Comparison of ENCODE assay signal across 21 cellular contexts in the genomic region with DNA sequence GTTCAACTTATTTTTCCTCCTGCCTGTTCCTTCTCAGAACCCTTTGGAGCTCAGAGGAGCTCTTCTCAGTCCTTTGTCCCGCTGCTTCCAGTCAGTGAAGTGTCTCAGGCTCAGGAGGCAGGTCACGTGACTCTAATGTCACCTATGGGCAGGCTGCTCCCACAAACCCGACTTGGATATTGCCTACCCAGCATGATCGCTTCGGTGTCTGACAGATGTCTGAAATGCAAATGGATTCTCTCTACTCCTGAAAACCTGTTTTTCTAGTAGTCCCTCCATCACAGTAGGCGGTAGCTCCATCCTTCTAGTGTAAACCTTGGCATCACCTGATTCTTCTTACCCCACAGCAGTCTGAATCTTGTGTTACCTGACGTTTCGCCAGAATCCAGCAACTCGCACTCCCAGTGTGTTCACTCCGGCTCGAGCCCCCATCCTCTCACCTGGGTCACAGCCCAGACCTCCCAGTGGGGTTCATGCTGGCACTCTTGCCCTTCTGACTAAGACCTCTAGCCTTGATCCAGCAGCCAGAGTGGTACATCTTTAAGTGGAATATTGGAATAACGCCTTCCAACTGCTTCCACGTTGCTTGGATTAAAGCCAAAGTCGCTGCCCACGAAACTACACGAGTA. TPM values are rescaled to one million over a fixed set of nuclear protein-coding genes. Genes with fewer than 3 reads are reported as not detected.
DNase-seq lines count a peak whose midpoint lies in the region; ATAC-seq, FAIRE-seq and TF ChIP-seq lines count a peak whose summit lies in the region.
"Had no signal": no experiment of that assay in that cellular context is flagged by ENCODE, and none has a peak within 500 bp of the region (broad histone marks: within the 10 kb centered on the region; RNA-seq: fewer than 3 reads in every experiment).

No MANE protein-coding gene starts in this region.

- H3K36me3 ChIP-seq in H7 (replicated peaks; ENCODE audit: control insufficient read depth, insufficient read depth, low read length) = no peaks in the 10 kb centered on the region
- H3K36me3 ChIP-seq in bronchial epithelial cell (ENCODE audit: control insufficient read depth, insufficient read depth, low read length) = no peaks in the 10 kb centered on the region
- no peaks in the 10 kb centered on the region for H3K36me3 ChIP-seq in osteoblast (ENCODE audit: insufficient read depth, low read length)
- H3K36me3 ChIP-seq: BLaER1, colonic mucosa had no signal

- no peak overlapping the region for H3K4me2 ChIP-seq in osteoblast (ENCODE audit: insufficient read depth, low read length)
- H3K4me2 ChIP-seq: BLaER1 had no signal

- H3K27me3 ChIP-seq in H7 (ENCODE audit: control insufficient read depth, insufficient read depth, low read length) (no peaks in the 10 kb centered on the region), bronchial epithelial cell (ENCODE audit: control insufficient read depth, insufficient read depth, low read length) (no peaks in the 10 kb centered on the region), osteoblast (ENCODE audit: insufficient read depth, low read length) (peaks cover 42% of the 10 kb centered on the region)
- H3K27me3 ChIP-seq: BLaER1, colonic mucosa had no signal

- no peak overlapping the region for H2AFZ ChIP-seq in osteoblast (ENCODE audit: low read length)

- no peak for FAIRE-seq in bronchial epithelial cell (lab: Jason Lieb, UNC)

- DNase-seq in H7 = peak; percentile 88
- peak; percentile 26 for DNase-seq in NCI-H2029 (lab: John Stamatoyannopoulos, UW)
- peak; percentile 60 for DNase-seq in bronchial epithelial cell (ENCODE audit: low read depth)
- DNase-seq in osteoblast (ENCODE audit: insufficient read length, low spot score, missing footprints) = peak; percentile 30
- DNase-seq in dedifferentiated amniotic fluid mesenchymal stem cell (ENCODE audit: extremely low spot score) = no peak
- DNase-seq in GM19240 (ENCODE audit: insufficient read length, low spot score) = no peak
- DNase-seq: activated effector memory CD4-positive, alpha-beta T cell treated with Interleukin-2 at 50 U/mL for 16 hours; aorta; colonic mucosa; erythroblast; head of caudate nucleus; NCI-H1048; NCI-H774; posterior cingulate gyrus; T-cell had no signal

- no peak overlapping the region for H3K27ac ChIP-seq in osteoblast (ENCODE audit: low read depth, low read length)
- H3K27ac ChIP-seq: BLaER1, colonic mucosa had no signal

- H4K20me1 ChIP-seq in osteoblast (ENCODE audit: insufficient read depth, low read length) = no peaks in the 10 kb centered on the region
- H4K20me1 ChIP-seq: BLaER1 had no signal

- TF ChIP-seq CTCF in bronchial epithelial cell (IDR thresholded peaks at IDR 0.05; ENCODE audit: insufficient read depth, low read length, severe bottlenecking) (no peak), osteoblast (IDR thresholded peaks at IDR 0.05; ENCODE audit: extremely low read depth, low read depth, low read length) (no peak)

- no peaks in the 10 kb centered on the region for H3K9me3 ChIP-seq in osteoblast (ENCODE audit: low read depth, low read length)
- H3K9me3 ChIP-seq: BLaER1, colonic mucosa had no signal

- H3K4me3 ChIP-seq in H7 (ENCODE audit: insufficient read depth, low read depth, low read length) (no peak overlapping the region), bronchial epithelial cell (ENCODE audit: low read depth, low read length) (no peak overlapping the region), osteoblast (ENCODE audit: insufficient read depth, low read length) (no peak overlapping the region)
- H3K4me3 ChIP-seq: BLaER1, colonic mucosa had no signal

- ATAC-seq in GM19467 (IDR thresholded peaks at IDR 0.05; ENCODE audit: unreplicated experiment) (no peak), GM21619 (IDR thresholded peaks at IDR 0.05; ENCODE audit: unreplicated experiment) (no peak)
- ATAC-seq: activated CD4-positive, CD25-positive, alpha-beta regulatory T cell treated with anti-CD3 and anti-CD28 coated beads, Interleukin-2, amount 50 U/mL, for 24 hours; left lobe of liver; T-cell had no signal

- no peaks in the 10 kb centered on the region for H3K4me1 ChIP-seq in osteoblast (ENCODE audit: insufficient read depth, low read length)
- H3K4me1 ChIP-seq: BLaER1, colonic mucosa had no signal

- no peaks in the 10 kb centered on the region for H3K79me2 ChIP-seq in osteoblast (ENCODE audit: insufficient read depth, low read length)

RNA-seq across cellular contexts. Expression of gene PADI6, which starts 5.4 kb away (rescaled TPM):
- total RNA-seq in H7 (2014; rRNA removed; shearing (Covaris generic)) = not detected in 2 replicates
- not detected in 2 replicates for total RNA-seq in bronchial epithelial cell
- not detected in 2 replicates for total RNA-seq in osteoblast
- total RNA-seq: aorta, colonic mucosa, left lobe of liver, RPMI7951, T-cell had no signal

Comparison
In these comparisons a context has a peak if more than half of its experiments do, and no peak if none do; other contexts are left out.
1. DNase-seq: peak in H7 (single experiment), NCI-H2029 (single experiment), bronchial epithelial cell (single experiment) and osteoblast (single experiment); none in dedifferentiated amniotic fluid mesenchymal stem cell (single experiment) and GM19240 (single experiment).